In the genomic region with DNA sequence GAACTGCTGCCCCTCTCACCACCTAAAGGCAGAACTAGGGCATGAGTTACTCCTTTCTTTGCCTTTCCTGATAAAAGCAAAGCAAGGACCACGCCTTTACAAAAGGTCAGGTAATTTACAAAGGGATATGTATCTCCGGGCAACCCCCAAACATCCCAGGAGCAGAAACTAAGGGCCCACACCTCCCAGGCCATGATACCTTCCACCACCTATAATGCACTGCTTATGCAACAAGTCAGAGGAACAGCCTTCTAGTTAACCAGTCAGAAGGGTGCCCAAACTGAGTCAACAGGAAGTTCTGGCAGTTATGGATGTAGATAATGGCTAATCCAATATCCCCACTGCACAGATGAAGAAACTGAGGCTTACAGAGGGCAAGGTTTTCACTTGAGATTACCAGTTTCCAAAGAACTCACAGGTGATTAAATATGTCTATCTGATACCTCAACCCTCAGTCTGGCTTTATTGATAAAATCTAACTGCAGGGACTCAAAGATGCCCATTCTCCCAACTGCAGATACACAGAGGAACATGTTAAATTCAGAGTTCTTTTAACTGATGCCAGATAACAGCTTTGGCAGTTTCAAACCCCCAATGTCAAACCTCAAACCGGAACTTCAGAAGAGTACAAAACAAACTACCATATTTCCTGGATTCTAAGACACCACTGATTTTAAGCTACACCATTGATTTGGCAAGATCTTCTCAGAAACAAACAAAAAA, we compare ENCODE assay signal across 9 cellular contexts. TPM values are rescaled to one million over a fixed set of nuclear protein-coding genes. Genes with fewer than 3 reads are reported as not detected.
DNase-seq lines count a peak whose midpoint lies in the region; ATAC-seq and TF ChIP-seq lines count a peak whose summit lies in the region.
"Had no signal": no experiment of that assay in that cellular context is flagged by ENCODE, and none has a peak within 500 bp of the region (broad histone marks: within the 10 kb centered on the region; RNA-seq: fewer than 3 reads in every experiment).

No MANE protein-coding gene starts in this region.

- 61 to 63% methylated on average over 3 of the region's 3 CpGs for WGBS in thyroid gland, 2 donors

- POLR2A ChIA-PET in activated CD4-positive, alpha-beta memory T cell treated with anti-CD3 and anti-CD28 coated beads, Interleukin-2, amount 10 ng/mL, durations not matched to agents 7 days and 5 days (lab: Charles Lee): interaction anchor here (0.7 to 15.7 kb wide), 14 partner anchors 8 to 147 kb away, joined by 3 to 229 read pairs (median 4); partner anchors contain the start of genes CASTOR1, CCDC157, RNF215 and SF3A1

- no peaks in the 10 kb centered on the region for H3K9me3 ChIP-seq in thyroid gland
- H3K9me3 ChIP-seq: Caco-2 had no signal

- no peak for TF ChIP-seq CTCF in thyroid gland (IDR thresholded peaks at IDR 0.05)

- peaks cover 100% of the 10 kb centered on the region for H3K4me1 Mint-ChIP-seq in activated T-cell treated with anti-CD3 and anti-CD28 coated beads, Interleukin-2, amount 50 U/mL, for 72 hours (ENCODE audit: low read depth)
- H3K4me1 Mint-ChIP-seq in activated CD4-positive, alpha-beta memory T cell treated with anti-CD3 and anti-CD28 coated beads, Interleukin-2, amount 10 ng/mL, durations not matched to agents 7 days and 5 days: peaks cover 99% of the 10 kb centered on the region

- H3K36me3 Mint-ChIP-seq in activated T-cell treated with anti-CD3 and anti-CD28 coated beads, Interleukin-2, amount 50 U/mL, for 72 hours (ENCODE audit: insufficient read depth in 2 of 2): peaks cover 8% of the 10 kb centered on the region in 2 donors
- H3K36me3 Mint-ChIP-seq in activated CD4-positive, alpha-beta memory T cell treated with anti-CD3 and anti-CD28 coated beads, Interleukin-2, amount 10 ng/mL, durations not matched to agents 7 days and 5 days (ENCODE audit: low read depth): peaks cover 58% of the 10 kb centered on the region

- no peaks in the 10 kb centered on the region for H3K9me3 Mint-ChIP-seq in activated T-cell treated with anti-CD3 and anti-CD28 coated beads, Interleukin-2, amount 50 U/mL, for 72 hours
- H3K9me3 Mint-ChIP-seq in activated CD4-positive, alpha-beta memory T cell treated with anti-CD3 and anti-CD28 coated beads, Interleukin-2, amount 10 ng/mL, durations not matched to agents 7 days and 5 days: no peaks in the 10 kb centered on the region

- peak overlapping the region; percentile 94 for H3K27ac Mint-ChIP-seq in activated T-cell treated with anti-CD3 and anti-CD28 coated beads, Interleukin-2, amount 50 U/mL, for 72 hours
- H3K27ac Mint-ChIP-seq in activated CD4-positive, alpha-beta memory T cell treated with anti-CD3 and anti-CD28 coated beads, Interleukin-2, amount 10 ng/mL, durations not matched to agents 7 days and 5 days: peak overlapping the region; percentile 96

- intact Hi-C loops in thyroid gland (cut with DNase I) (no loop called here), head of caudate nucleus (cut with DNase I) (no loop called here)

- H3K27ac ChIP-seq in layer of hippocampus (ENCODE audit: low read depth, low read length) (peak overlapping the region; percentile 35), thyroid gland (peak overlapping the region; percentile 84 to 88 (median 87))

- no peaks in the 10 kb centered on the region for H3K27me3 Mint-ChIP-seq in activated T-cell treated with anti-CD3 and anti-CD28 coated beads, Interleukin-2, amount 50 U/mL, for 72 hours (ENCODE audit: low read depth)
- no peaks in the 10 kb centered on the region for H3K27me3 Mint-ChIP-seq in activated CD4-positive, alpha-beta memory T cell treated with anti-CD3 and anti-CD28 coated beads, Interleukin-2, amount 10 ng/mL, durations not matched to agents 7 days and 5 days

- peak; percentile 70 for ATAC-seq in activated T-cell treated with anti-CD3 and anti-CD28 coated beads, Interleukin-2, amount 50 U/mL, for 72 hours (replicated peaks in 1 of 2)

- H3K4me1 ChIP-seq in thyroid gland: peaks cover 100% of the 10 kb centered on the region in 2 donors

- CTCF ChIA-PET in activated CD4-positive, alpha-beta memory T cell treated with anti-CD3 and anti-CD28 coated beads, Interleukin-2, amount 10 ng/mL, durations not matched to agents 7 days and 5 days (lab: Charles Lee): interaction anchor here (0.5 to 9.3 kb wide), 7 partner anchors 9 to 197 kb away, joined by 3 to 89 read pairs (median 3); partner anchors contain the start of genes CASTOR1, RNF215 and TBC1D10A

- H3K4me3 ChIP-seq in thyroid gland (replicated peaks in 1 of 3): no peak overlapping the region

- TF ChIP-seq POLR2A in thyroid gland (IDR thresholded peaks at IDR 0.05): no peak

- no peaks in the 10 kb centered on the region for H3K36me3 ChIP-seq in thyroid gland

- H3K27me3 ChIP-seq in layer of hippocampus (ENCODE audit: control insufficient read depth, insufficient read depth, low read length): no peaks in the 10 kb centered on the region
- no peaks in the 10 kb centered on the region for H3K27me3 ChIP-seq in thyroid gland

- no peak for DNase-seq in activated T-cell treated with anti-CD3 and anti-CD28 coated beads, Interleukin-2, amount 50 U/mL, for 72 hours
- no peak for DNase-seq in activated T-cell treated with anti-CD3 and anti-CD28 coated beads, Interleukin-2, amount 50 U/mL, for 1 hour
- DNase-seq in activated CD4-positive, alpha-beta memory T cell treated with anti-CD3 and anti-CD28 coated beads, Interleukin-2, amount 10 ng/mL, durations not matched to agents 7 days and 5 days: peak; percentile 48
- DNase-seq in thyroid gland: no peak
- no peak for DNase-seq in islet precursor cell
- DNase-seq in head of caudate nucleus: no peak
- no peak for DNase-seq in NCI-H1694 (lab: John Stamatoyannopoulos, UW)
- DNase-seq: Caco-2 had no signal

- peak overlapping the region; percentile 69 to 84 for H3K4me3 Mint-ChIP-seq in activated T-cell treated with anti-CD3 and anti-CD28 coated beads, Interleukin-2, amount 50 U/mL, for 72 hours
- peak overlapping the region; percentile 78 for H3K4me3 Mint-ChIP-seq in activated CD4-positive, alpha-beta memory T cell treated with anti-CD3 and anti-CD28 coated beads, Interleukin-2, amount 10 ng/mL, durations not matched to agents 7 days and 5 days

RNA-seq across cellular contexts. Expression of gene CASTOR1, which starts 16.8 kb away (rescaled TPM):
- 1 to 10 TPM; 6.2 to 7.4 TPM for total RNA-seq in activated T-cell treated with anti-CD3 and anti-CD28 coated beads, Interleukin-2, amount 50 U/mL, for 72 hours
- total RNA-seq in activated CD4-positive, alpha-beta memory T cell treated with anti-CD3 and anti-CD28 coated beads, Interleukin-2, amount 10 ng/mL, durations not matched to agents 7 days and 5 days: 10 to 100 TPM; 14.2 to 14.6 TPM
- total RNA-seq in thyroid gland: 10 to 100 TPM; 16.5 to 36.0 (median 27.7) TPM

RNA-seq across cellular contexts. Expression of gene TBC1D10A, which starts 20.7 kb away (rescaled TPM):
- total RNA-seq in activated T-cell treated with anti-CD3 and anti-CD28 coated beads, Interleukin-2, amount 50 U/mL, for 72 hours: 10 to 100 TPM; 25.6 to 30.0 TPM
- total RNA-seq in activated CD4-positive, alpha-beta memory T cell treated with anti-CD3 and anti-CD28 coated beads, Interleukin-2, amount 10 ng/mL, durations not matched to agents 7 days and 5 days: 10 to 100 TPM; 37.9 to 41.6 TPM
- total RNA-seq in thyroid gland: 10 to 100 TPM; 28.4 to 44.7 (median 35.9) TPM

RNA-seq across cellular contexts. Expression of gene OSM, which starts 39.4 kb away (rescaled TPM):
- total RNA-seq in activated T-cell treated with anti-CD3 and anti-CD28 coated beads, Interleukin-2, amount 50 U/mL, for 72 hours: 10 to 100 TPM; 20.9 to 21.9 TPM
- total RNA-seq in activated CD4-positive, alpha-beta memory T cell treated with anti-CD3 and anti-CD28 coated beads, Interleukin-2, amount 10 ng/mL, durations not matched to agents 7 days and 5 days: 100 to 1,000 TPM; 103 to 107 TPM
- total RNA-seq in thyroid gland: under 1 TPM in 1 of 4 donors, not detected in 3; 0.40 TPM
- total RNA-seq: Caco-2 had no signal

RNA-seq across cellular contexts. Expression of gene SF3A1, which starts 50.6 kb away (rescaled TPM):
- total RNA-seq in activated T-cell treated with anti-CD3 and anti-CD28 coated beads, Interleukin-2, amount 50 U/mL, for 72 hours: 100 to 1,000 TPM; 298 to 325 TPM
- 100 to 1,000 TPM; 225 to 226 TPM for total RNA-seq in activated CD4-positive, alpha-beta memory T cell treated with anti-CD3 and anti-CD28 coated beads, Interleukin-2, amount 10 ng/mL, durations not matched to agents 7 days and 5 days
- 100 to 1,000 TPM in 3 of 4 donors, 10 to 100 TPM in 1; 52.8 to 193 (median 135) TPM for total RNA-seq in thyroid gland

RNA-seq across cellular contexts. Expression of gene CCDC157, which starts 50.7 kb away (rescaled TPM):
- total RNA-seq in activated T-cell treated with anti-CD3 and anti-CD28 coated beads, Interleukin-2, amount 50 U/mL, for 72 hours: 1 to 10 TPM; 3.2 to 3.7 TPM
- 1 to 10 TPM; 3.2 to 3.6 TPM for total RNA-seq in activated CD4-positive, alpha-beta memory T cell treated with anti-CD3 and anti-CD28 coated beads, Interleukin-2, amount 10 ng/mL, durations not matched to agents 7 days and 5 days
- total RNA-seq in thyroid gland: 10 to 100 TPM in 3 of 4 donors, 1 to 10 TPM in 1; 8.1 to 18.3 (median 15.6) TPM

Comparison
In these comparisons a context has a peak if more than half of its experiments do, and no peak if none do; other contexts are left out.
1. RNA of gene OSM, which starts 39.4 kb away (total RNA-seq): 103 to 107 TPM in activated CD4-positive, alpha-beta memory T cell treated with anti-CD3 and anti-CD28 coated beads, Interleukin-2, amount 10 ng/mL, durations not matched to agents 7 days and 5 days and 20.9 to 21.9 TPM in activated T-cell treated with anti-CD3 and anti-CD28 coated beads, Interleukin-2, amount 50 U/mL, for 72 hours; 0.40 TPM in thyroid gland; every median in the first group is over 10 times any median in the second.